In genomic region chr16:6280055-6280454, GRCh38 we compare ENCODE assay signal across 21 cellular contexts.
DNase-seq lines count a peak whose midpoint lies in the region; TF ChIP-seq lines count a peak whose summit lies in the region.
"Had no signal": no experiment of that assay in that cellular context is flagged by ENCODE, and none has a peak within 500 bp of the region (broad histone marks: within the 10 kb centered on the region; RNA-seq: fewer than 3 reads in every experiment).

No MANE protein-coding gene starts in this region.

- H3K9me3 Mint-ChIP-seq in brain: no peaks in the 10 kb centered on the region
- H3K9me3 Mint-ChIP-seq in neural progenitor cell: no peaks in the 10 kb centered on the region

- H3K27ac Mint-ChIP-seq in brain: peak overlapping the region in 4 of 5 experiments; percentile 0 to 76 (median 22)
- peak overlapping the region; percentile 86 for H3K27ac Mint-ChIP-seq in neural progenitor cell
- H3K27ac Mint-ChIP-seq: B cell; CD4-positive, alpha-beta T cell; CD8-positive, alpha-beta T cell had no signal

- H3K36me3 Mint-ChIP-seq in brain (no peaks in the 10 kb centered on the region), neural progenitor cell (peaks cover 3% of the 10 kb centered on the region)
- H3K36me3 Mint-ChIP-seq: CD8-positive, alpha-beta T cell had no signal

- no peak overlapping the region for H3K27ac ChIP-seq in neural progenitor cell
- H3K27ac ChIP-seq: 22Rv1; A549; BLaER1 treated with 17β-estradiol and CSF1 and Interleukin-3, amounts not matched to agents 10 nM and 100 nM; C4-2B had no signal

- H3K79me2 ChIP-seq in neural progenitor cell (ENCODE audit: low read depth): no peaks in the 10 kb centered on the region

- H2AFZ ChIP-seq in neural progenitor cell (replicated peaks): peak overlapping the region; percentile 66

- H3K36me3 ChIP-seq in neural progenitor cell: no peaks in the 10 kb centered on the region
- H3K36me3 ChIP-seq: BLaER1 treated with 17β-estradiol and CSF1 and Interleukin-3, amounts not matched to agents 10 nM and 100 nM had no signal

- no peaks in the 10 kb centered on the region for H3K9me3 ChIP-seq in neural progenitor cell (ENCODE audit: low read depth)
- H3K9me3 ChIP-seq: A549; BLaER1 treated with 17β-estradiol and CSF1 and Interleukin-3, amounts not matched to agents 10 nM and 100 nM; Caco-2 had no signal

- no peak overlapping the region for H3K4me3 ChIP-seq in neural progenitor cell
- H3K4me3 ChIP-seq: A549; BLaER1 treated with 17β-estradiol and CSF1 and Interleukin-3, amounts not matched to agents 10 nM and 100 nM had no signal

- H3K4me2 ChIP-seq in neural progenitor cell: peak overlapping the region; percentile 50
- H3K4me2 ChIP-seq: A549; BLaER1 treated with 17β-estradiol and CSF1 and Interleukin-3, amounts not matched to agents 10 nM and 100 nM had no signal

- peaks cover 37% of the 10 kb centered on the region for H3K4me1 ChIP-seq in neural progenitor cell
- H3K4me1 ChIP-seq: A549, Caco-2 had no signal

- DNase-seq in NCI-H82 (lab: John Stamatoyannopoulos, UW) (peak; percentile 76), NCI-H82 treated with DMSO at 0.1 percent for 48 hours (lab: John Stamatoyannopoulos, UW; ENCODE audit: unreplicated experiment) (no peak), neural progenitor cell (ENCODE audit: low spot score) (peak; percentile 23), DMS153 treated with DMSO at 0.1 percent for 48 hours (lab: John Stamatoyannopoulos, UW; ENCODE audit: unreplicated experiment) (no peak), UCSD-AML1 (lab: John Stamatoyannopoulos, UW; ENCODE audit: unreplicated experiment) (no peak)
- DNase-seq: AML-193; Caco-2; Calu3; CD4-positive, alpha-beta T cell; CD8-positive, alpha-beta T cell; DMS53; DMS79; DND-41; EL; GDM1 had no signal

- no peaks in the 10 kb centered on the region for H4K20me1 ChIP-seq in neural progenitor cell (ENCODE audit: low read depth)
- H4K20me1 ChIP-seq: BLaER1 treated with 17β-estradiol and CSF1 and Interleukin-3, amounts not matched to agents 10 nM and 100 nM had no signal

- peaks cover 4% of the 10 kb centered on the region for H3F3A ChIP-seq in neural progenitor cell (ENCODE audit: low read depth)

- peaks cover 30% of the 10 kb centered on the region for H3K4me1 Mint-ChIP-seq in brain
- peaks cover 53% of the 10 kb centered on the region for H3K4me1 Mint-ChIP-seq in neural progenitor cell
- H3K4me1 Mint-ChIP-seq: B cell had no signal

- TF ChIP-seq CTCF in brain (conservative IDR thresholded peaks at IDR 0.05) (no peak), neural progenitor cell (IDR thresholded peaks at IDR 0.05) (no peak)

- H3K27me3 ChIP-seq in neural progenitor cell: no peaks in the 10 kb centered on the region
- H3K27me3 ChIP-seq: BLaER1 treated with 17β-estradiol and CSF1 and Interleukin-3, amounts not matched to agents 10 nM and 100 nM had no signal

- no peak overlapping the region for H3K4me3 Mint-ChIP-seq in brain
- H3K4me3 Mint-ChIP-seq in neural progenitor cell: peak overlapping the region; percentile 1
- H3K4me3 Mint-ChIP-seq: B cell; CD4-positive, alpha-beta T cell; CD8-positive, alpha-beta T cell had no signal

- H3K27me3 Mint-ChIP-seq in brain: peaks cover 6% of the 10 kb centered on the region
- peaks cover 6% of the 10 kb centered on the region for H3K27me3 Mint-ChIP-seq in neural progenitor cell (ENCODE audit: insufficient read depth, low read depth)
- H3K27me3 Mint-ChIP-seq: B cell; CD4-positive, alpha-beta T cell had no signal

- no peak overlapping the region for H3K9ac ChIP-seq in neural progenitor cell
- H3K9ac ChIP-seq: BLaER1 treated with 17β-estradiol and CSF1 and Interleukin-3, amounts not matched to agents 10 nM and 100 nM had no signal

Comparison
In these comparisons a context has a peak if more than half of its experiments do, and no peak if none do; other contexts are left out.
1. DNase-seq: peak in NCI-H82 (single experiment) and neural progenitor cell (single experiment); none in NCI-H82 treated with DMSO at 0.1 percent for 48 hours (single experiment), DMS153 treated with DMSO at 0.1 percent for 48 hours (single experiment) and UCSD-AML1 (single experiment).